Comparison of ENCODE assay signal across 5 cellular contexts in genomic region chr15:36239509-36239908, GRCh38.
"Had no signal": no experiment of that assay in that cellular context is flagged by ENCODE, and none has a peak within 500 bp of the region (broad histone marks: within the 10 kb centered on the region; RNA-seq: fewer than 3 reads in every experiment).

No MANE protein-coding gene starts in this region.

- H3K4me2 ChIP-seq: GM23338 had no signal

- H3K4me3 ChIP-seq: GM23338, K562 had no signal

- ATAC-seq: GM23338, K562 had no signal

- DNase-seq: H9, HCEC 1CT, IMR-90 had no signal

- H2AFZ ChIP-seq: GM23338 had no signal
